In genomic region chr16:78478267-78478821, GRCh38 we compare ENCODE assay signal across 11 cellular contexts.
DNase-seq lines count a peak whose midpoint lies in the region; ATAC-seq, FAIRE-seq and TF ChIP-seq lines count a peak whose summit lies in the region.
"Had no signal": no experiment of that assay in that cellular context is flagged by ENCODE, and none has a peak within 500 bp of the region (broad histone marks: within the 10 kb centered on the region; RNA-seq: fewer than 3 reads in every experiment).

No MANE protein-coding gene starts in this region.

- no peak overlapping the region for H3K9ac ChIP-seq in HCT116 (ENCODE audit: low read length)

- CTCF ChIA-PET in HCT116 (lab: Charles Lee) = no interaction called here

- H3K9me2 ChIP-seq in DOHH2 (replicated peaks; ENCODE audit: control insufficient read depth, low read length) (no peaks in the 10 kb centered on the region), HCT116 (ENCODE audit: insufficient read depth) (no peaks in the 10 kb centered on the region)

- TF ChIP-seq RAD21 in HCT116 (IDR thresholded peaks at IDR 0.05; ENCODE audit: low read depth) = no peak

- no TSS peak for BruUV-seq in HCT116 (replicated peaks; lab: Mats Ljungman, UMichigan)

- intact Hi-C loops in HCT116 (cut with micrococcal nuclease) = no loop called here

- no peaks in the 10 kb centered on the region for H3K27me3 Mint-ChIP-seq in activated naive CD8-positive, alpha-beta T cell treated with anti-CD3 and anti-CD28 coated beads for 36 hours

- no peak for FAIRE-seq in D721Med (lab: Jason Lieb, UNC)
- FAIRE-seq: GM12892 had no signal

- RAD21 ChIA-PET in HCT116 (lab: Charles Lee; ENCODE audit: low non-redundant PET in 1 of 2, low total read pairs in 2 of 2, uncharacterized antibody in 2 of 2, unreplicated experiment in 2 of 2) = no interaction called here

- H3K36me3 Mint-ChIP-seq in activated naive CD8-positive, alpha-beta T cell treated with anti-CD3 and anti-CD28 coated beads for 36 hours = no peaks in the 10 kb centered on the region

- no peaks in the 10 kb centered on the region for H3K4me1 ChIP-seq in DOHH2 (ENCODE audit: control insufficient read depth, low read length)
- no peaks in the 10 kb centered on the region for H3K4me1 ChIP-seq in HCT116 (ENCODE audit: control insufficient read depth in 1 of 2, insufficient read depth in 2 of 2, low read length in 2 of 2)
- H3K4me1 ChIP-seq: gastrocnemius medialis had no signal

- ATAC-seq in HCT116 (no peak), HG02870 (IDR thresholded peaks at IDR 0.05; ENCODE audit: unreplicated experiment) (no peak)

- TF ChIP-seq CTCF in DOHH2 (IDR thresholded peaks at IDR 0.05; ENCODE audit: low read depth, low read length, poor library complexity, severe bottlenecking) (peak; percentile 43), HCT116 (IDR thresholded peaks at IDR 0.05 in 2 of 3, conservative IDR thresholded peaks at IDR 0.05 in 1 of 3; ENCODE audit: borderline replicate concordance in 1 of 3, insufficient read depth in 1 of 3, low read depth in 2 of 3, low read length in 2 of 3) (peak in 2 of 3 experiments; percentile 12 to 18; a peak in 1 of 6 replicates), D721Med (IDR thresholded peaks at IDR 0.05; ENCODE audit: insufficient read depth, missing control alignments) (no peak)

- peaks cover 2% of the 10 kb centered on the region for H3K4me1 Mint-ChIP-seq in activated naive CD8-positive, alpha-beta T cell treated with anti-CD3 and anti-CD28 coated beads for 36 hours

- no peaks in the 10 kb centered on the region for H3K27me3 ChIP-seq in DOHH2 (ENCODE audit: control insufficient read depth, low read length)
- H3K27me3 ChIP-seq in HCT116 (ENCODE audit: insufficient read depth, low read length) = no peaks in the 10 kb centered on the region
- H3K27me3 ChIP-seq: gastrocnemius medialis had no signal

- H3K27ac Mint-ChIP-seq in activated naive CD8-positive, alpha-beta T cell treated with anti-CD3 and anti-CD28 coated beads for 36 hours = no peak overlapping the region

- H2AFZ ChIP-seq in HCT116 (ENCODE audit: low read depth, low read length, poor library complexity, severe bottlenecking) = no peak overlapping the region

- POLR2A ChIA-PET in HCT116 (lab: Charles Lee) = no interaction called here

- H3K79me2 ChIP-seq in DOHH2 (ENCODE audit: control insufficient read depth, low read length) (no peaks in the 10 kb centered on the region), HCT116 (ENCODE audit: insufficient read depth, low read length) (no peaks in the 10 kb centered on the region)

- H3F3A ChIP-seq in DOHH2 (ENCODE audit: control insufficient read depth, insufficient read depth) = no peaks in the 10 kb centered on the region

- H3K4me3 Mint-ChIP-seq in activated naive CD8-positive, alpha-beta T cell treated with anti-CD3 and anti-CD28 coated beads for 36 hours = no peak overlapping the region

- H3K27ac ChIP-seq in DOHH2 (ENCODE audit: low read depth, low read length) (no peak overlapping the region), HCT116 (ENCODE audit: low read depth, low read length) (no peak overlapping the region)
- H3K27ac ChIP-seq: gastrocnemius medialis had no signal

- H3K4me2 ChIP-seq in DOHH2 (ENCODE audit: low read length) (no peak overlapping the region), HCT116 (ENCODE audit: low read length) (no peak overlapping the region)

- H3K9me3 Mint-ChIP-seq in activated naive CD8-positive, alpha-beta T cell treated with anti-CD3 and anti-CD28 coated beads for 36 hours = no peaks in the 10 kb centered on the region

- no peak for DNase-seq in HCT116 (ENCODE audit: low read depth, low spot score)
- peak; percentile 33 for DNase-seq in RKO (ENCODE audit: low spot score)
- peak; percentile 74 for DNase-seq in iPS-NIHi7 (ENCODE audit: extremely low spot score)
- no peak for DNase-seq in activated naive CD8-positive, alpha-beta T cell treated with anti-CD3 and anti-CD28 coated beads for 36 hours
- DNase-seq in D721Med (ENCODE audit: insufficient read length, low spot score) = no peak
- DNase-seq: gastrocnemius medialis, IMR-90, occipital lobe had no signal

- H3K36me3 ChIP-seq in DOHH2 (ENCODE audit: control insufficient read depth, low read length) = no peaks in the 10 kb centered on the region
- H3K36me3 ChIP-seq in HCT116 (ENCODE audit: control insufficient read depth in 1 of 2, insufficient read depth in 2 of 2, low read length in 2 of 2) = no peaks in the 10 kb centered on the region
- H3K36me3 ChIP-seq: gastrocnemius medialis had no signal

- TF ChIP-seq POLR2A in HCT116 (IDR thresholded peaks at IDR 0.05; ENCODE audit: borderline replicate concordance, extremely low read depth, insufficient read depth, insufficient read length) = no peak

- H4K20me1 ChIP-seq in DOHH2 (ENCODE audit: control insufficient read depth, insufficient read depth, low read depth, low read length) = no peaks in the 10 kb centered on the region
- no peaks in the 10 kb centered on the region for H4K20me1 ChIP-seq in HCT116 (ENCODE audit: insufficient read depth)

- no peak overlapping the region for H3K4me3 ChIP-seq in DOHH2 (ENCODE audit: low read length)
- no peak overlapping the region for H3K4me3 ChIP-seq in HCT116 (replicated peaks in 1 of 2; ENCODE audit: low read depth in 1 of 2, low read length in 2 of 2)
- H3K4me3 ChIP-seq: gastrocnemius medialis had no signal

- no peaks in the 10 kb centered on the region for H3K9me3 ChIP-seq in DOHH2 (ENCODE audit: control insufficient read depth, insufficient read depth, low read length)
- no peaks in the 10 kb centered on the region for H3K9me3 ChIP-seq in HCT116 (ENCODE audit: control insufficient read depth in 1 of 2, insufficient read depth in 1 of 2, low read depth in 1 of 2, low read length in 2 of 2)
- H3K9me3 ChIP-seq: gastrocnemius medialis had no signal

TF ChIP-seq in HCT116, 20 proteins besides CTCF, POLR2A, EP300 and RAD21:
- TF ChIP-seq ZFX (IDR thresholded peaks at IDR 0.05) (no peak), YY1 (IDR thresholded peaks at IDR 0.05; ENCODE audit: extremely low read depth, insufficient replicate concordance, low read depth, low read length) (no peak), CBX3 (IDR thresholded peaks at IDR 0.05; ENCODE audit: low read depth) (no peak), SP1 (IDR thresholded peaks at IDR 0.05; ENCODE audit: low read depth) (no peak)

Comparison
In these comparisons a context has a peak if more than half of its experiments do, and no peak if none do; other contexts are left out.
1. DNase-seq: peak in RKO (single experiment) and iPS-NIHi7 (single experiment); none in HCT116 (single experiment), activated naive CD8-positive, alpha-beta T cell treated with anti-CD3 and anti-CD28 coated beads for 36 hours (single experiment) and D721Med (single experiment).